1 cellular context compared by ENCODE assay signal in the genomic region with DNA sequence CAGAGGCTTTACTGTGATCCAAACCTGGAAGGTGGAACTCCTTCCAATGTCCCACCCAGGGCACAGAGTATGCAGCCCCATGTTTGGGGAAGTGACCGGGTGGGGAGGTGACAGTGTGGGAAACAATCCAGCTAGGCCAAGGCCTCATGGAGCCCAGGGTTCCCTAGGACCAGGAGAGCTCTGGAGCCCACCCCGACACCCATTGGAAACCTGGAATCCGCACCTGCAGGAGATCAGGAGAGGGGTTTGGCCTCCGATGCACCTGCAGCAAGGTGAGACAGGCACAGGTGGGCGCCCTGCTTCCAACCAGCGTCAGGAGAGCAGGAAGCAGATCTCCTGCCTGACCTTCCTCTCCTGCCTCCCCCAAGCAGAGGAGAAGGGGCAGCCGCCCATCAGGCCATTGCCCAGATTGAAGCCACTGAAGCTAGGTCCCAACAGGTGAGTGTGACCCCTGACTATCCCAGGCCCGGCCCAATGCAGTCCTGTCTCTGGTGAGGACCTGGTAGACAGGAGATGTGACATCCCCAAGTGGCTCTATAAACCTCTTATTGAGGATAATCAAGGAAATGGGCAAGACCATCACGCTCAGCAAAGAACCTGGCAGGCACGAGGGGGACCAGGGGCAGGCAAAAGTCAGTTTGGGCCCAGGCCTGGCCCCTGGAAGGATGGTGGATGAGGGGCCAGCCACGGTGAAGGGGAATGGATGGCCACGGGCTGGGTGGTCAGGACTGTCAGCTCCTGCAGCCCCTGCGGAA. TPM values are rescaled to one million over a fixed set of nuclear protein-coding genes. Genes with fewer than 3 reads are reported as not detected.
"Had no signal": no experiment of that assay in that cellular context is flagged by ENCODE, and none has a peak within 500 bp of the region (broad histone marks: within the 10 kb centered on the region; RNA-seq: fewer than 3 reads in every experiment).

No MANE protein-coding gene starts in this region.

RNA-seq across cellular contexts. Expression of a gene that starts 53.1 kb away (rescaled TPM):
- total RNA-seq: OCI-LY7 had no signal
